In the genomic region with DNA sequence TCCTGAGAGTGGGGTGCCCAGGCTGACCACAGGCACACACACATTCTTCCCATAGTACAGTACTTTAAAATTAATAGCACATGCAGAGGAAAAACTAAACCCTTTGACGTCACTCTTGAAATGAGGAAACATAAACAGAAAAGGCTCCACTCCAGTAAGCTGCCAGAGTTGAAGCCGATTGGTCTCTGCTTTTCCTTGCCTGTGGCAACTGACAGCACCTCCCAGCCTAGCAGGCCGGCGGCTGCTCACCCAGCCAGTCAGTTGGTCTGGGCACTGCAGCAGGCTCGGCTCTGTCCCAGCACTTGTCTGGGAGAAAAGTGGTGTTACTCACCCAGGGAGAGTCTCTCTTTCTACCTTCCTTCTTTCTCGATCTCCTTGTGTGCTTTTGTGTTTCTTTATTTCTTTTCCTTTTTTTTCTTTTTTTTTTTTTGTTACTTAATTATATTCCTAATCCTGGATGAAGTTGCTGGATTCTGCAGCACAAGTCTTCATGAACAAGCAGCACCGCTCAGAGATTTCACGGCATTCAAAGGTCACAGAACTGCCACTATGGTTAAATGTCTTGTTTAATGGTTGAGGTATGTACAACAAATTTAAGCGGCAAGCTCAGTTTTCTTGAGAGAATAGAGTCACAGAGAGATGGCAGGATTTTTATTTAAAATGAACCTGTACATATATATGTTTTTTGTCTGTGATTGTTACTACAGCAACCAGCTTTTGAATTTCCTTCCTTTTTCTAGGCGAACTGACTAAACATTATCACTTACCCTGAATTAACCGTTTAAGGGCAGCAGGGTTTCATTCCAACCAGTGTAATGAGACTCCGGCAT, we compare ENCODE assay signal across 8 cellular contexts. TPM values are rescaled to one million over a fixed set of nuclear protein-coding genes. Genes with fewer than 3 reads are reported as not detected.
DNase-seq lines count a peak whose midpoint lies in the region; ATAC-seq, FAIRE-seq and TF ChIP-seq lines count a peak whose summit lies in the region.

A gene (plus strand): TSS at position 260 of the 830 bp plus-strand sequence.

- H3K27me3 ChIP-seq in BJ (ENCODE audit: control insufficient read depth, insufficient read depth, low read length) (no peaks in the 10 kb centered on the region), ovary (no peaks in the 10 kb centered on the region)

- ATAC-seq in HG03378 (IDR thresholded peaks at IDR 0.05; ENCODE audit: unreplicated experiment) (peak; percentile 90), Right ventricle myocardium superior (ENCODE audit: poor library complexity) (peak; percentile 96)

- peak; percentile 91 for DNase-seq in BJ (ENCODE audit: low read depth)
- peak; percentile 14 for DNase-seq in GM19239 (ENCODE audit: insufficient read length, low spot score)
- peak; percentile 20 for DNase-seq in RWPE1 (ENCODE audit: low spot score)
- DNase-seq in amygdala (lab: John Stamatoyannopoulos, UW), result peak in 44 of 56 donors; percentile 3 to 80 (median 46)
- peak; percentile 89 for DNase-seq in Right ventricle myocardium superior
- DNase-seq in ovary, result peak; percentile 72 to 86 (median 83)
- no peak for DNase-seq in NCI-H345 (lab: John Stamatoyannopoulos, UW)

- H3K9me3 ChIP-seq in ovary, result no peaks in the 10 kb centered on the region

- no peak for TF ChIP-seq EP300 in ovary (IDR thresholded peaks at IDR 0.05)

- 2 to 5% (median 2%) methylated on average over 12 of the region's 12 CpGs for WGBS in ovary, 3 donors

- CTCF ChIA-PET in BJ (lab: Yijun Ruan, JAX), result interaction anchor here (0.6 kb wide), 1 partner anchor 90 kb away, joined by 3 read pairs; no protein-coding TSS in a partner anchor
- CTCF ChIA-PET in RWPE1 (lab: Yijun Ruan, JAX), result no interaction called here

- TF ChIP-seq CTCF in BJ (IDR thresholded peaks at IDR 0.05; ENCODE audit: insufficient read depth, low read depth, low read length), result no peak
- TF ChIP-seq CTCF in RWPE1 (conservative IDR thresholded peaks at IDR 0.05; ENCODE audit: low read depth), result no peak
- TF ChIP-seq CTCF in ovary (IDR thresholded peaks at IDR 0.05), result no peak

- H3K36me3 ChIP-seq in BJ (ENCODE audit: control insufficient read depth, insufficient read depth, low read length) (no peaks in the 10 kb centered on the region), ovary (no peaks in the 10 kb centered on the region)

- intact Hi-C loops in Right ventricle myocardium superior (cut with DNase I) (no loop called here), ovary (cut with DNase I) (no loop called here)

- peak within 1 kb of the TSS; percentile 26 for H3K4me3 ChIP-seq in BJ (ENCODE audit: low read depth, low read length)
- H3K4me3 ChIP-seq in ovary, result peak within 1 kb of the TSS; percentile 25

- FAIRE-seq in GM19239 (lab: Jason Lieb, UNC), result peak; percentile 31

- H3K27ac ChIP-seq in RWPE1 (no peak within 1 kb of the TSS), ovary (peak within 1 kb of the TSS in 1 of 2 donors; percentile 1)

- POLR2A ChIA-PET in BJ (lab: Charles Lee) (interaction anchor here (0.6 kb wide), 1 partner anchor 22 kb away, joined by 4 read pairs; no protein-coding TSS in a partner anchor), RWPE1 (lab: Yijun Ruan, JAX; ENCODE audit: low non-redundant PET) (no interaction called here)

- H3K4me1 ChIP-seq in ovary (ENCODE audit: insufficient read depth), result peaks cover 7% of the 10 kb centered on the region

- TF ChIP-seq POLR2A in ovary (IDR thresholded peaks at IDR 0.05), result peak; percentile 54

RNA-seq across cellular contexts. Expression of the gene that starts here (rescaled TPM):
- 1.7 and 2.7 TPM in 2 replicates for polyA plus RNA-seq in BJ (2011; rRNA removed)
- 2.7 and 4.5 TPM in 2 replicates for polyA minus RNA-seq in BJ (2011; rRNA and poly(A)+ RNA removed)
- 18.6 TPM for total RNA-seq in Right ventricle myocardium superior
- total RNA-seq in ovary, result 10 to 100 TPM; 17.4 to 62.7 (median 25.5) TPM
- 10 to 100 TPM; 11.6 to 14.9 TPM for polyA plus RNA-seq in ovary
